ENCODE assay signal across 7 cellular contexts in the genomic region with DNA sequence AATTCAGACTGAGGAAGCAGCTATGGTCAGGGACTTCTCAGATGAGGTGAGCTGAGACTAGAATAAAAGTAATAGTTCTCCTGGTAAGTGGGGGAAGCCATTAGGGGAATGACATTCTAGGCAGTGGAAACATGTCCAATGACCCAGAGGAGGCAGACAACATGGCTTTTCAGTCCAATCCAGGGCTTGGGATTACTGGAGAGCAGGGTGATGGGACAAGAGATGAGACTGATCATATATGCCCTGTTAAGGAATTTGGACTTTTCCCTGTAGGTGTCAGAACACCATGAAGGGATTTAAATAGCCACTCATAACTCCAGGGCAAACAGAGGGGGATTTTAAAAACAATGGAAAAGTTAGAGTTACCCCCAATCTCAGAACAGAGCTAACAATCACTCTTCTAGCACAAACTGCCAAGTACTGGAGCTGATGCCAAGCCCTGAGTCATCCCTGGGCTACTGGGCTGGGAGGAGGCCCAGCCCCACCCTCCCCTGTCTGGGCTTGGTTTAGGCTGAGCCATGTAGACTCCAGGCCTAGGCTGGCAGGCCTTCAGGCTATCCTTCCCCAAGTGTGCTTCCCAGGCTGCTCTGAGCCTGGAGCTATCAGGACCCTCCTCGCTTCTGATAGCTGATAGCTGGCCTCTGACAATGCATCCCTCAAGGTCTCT. TPM values are rescaled to one million over a fixed set of nuclear protein-coding genes. Genes with fewer than 3 reads are reported as not detected.
DNase-seq lines count a peak whose midpoint lies in the region; ATAC-seq and TF ChIP-seq lines count a peak whose summit lies in the region.

No MANE protein-coding gene starts in this region.

- peak overlapping the region; percentile 58 to 75 (median 66) for H3K27ac ChIP-seq in gastrocnemius medialis

- peak; percentile 69 for DNase-seq in HS-27A (ENCODE audit: low read depth)
- DNase-seq in UCSD-AML1 (lab: John Stamatoyannopoulos, UW; ENCODE audit: unreplicated experiment), result peak; percentile 19
- peak; percentile 91 for DNase-seq in cardiac septum (ENCODE audit: low spot score)
- DNase-seq in gastrocnemius medialis, result peak; percentile 66 to 84
- DNase-seq in NCI-H526 (lab: John Stamatoyannopoulos, UW), result no peak

- in situ Hi-C loops in gastrocnemius medialis (cut with MboI; ENCODE audit: low sequenced_read_pairs in 4 of 4), result no loop called here

- H3K9me3 ChIP-seq in gastrocnemius medialis, result no peaks in the 10 kb centered on the region

- no peaks in the 10 kb centered on the region for H3K36me3 ChIP-seq in gastrocnemius medialis

- no peak for TF ChIP-seq POLR2A in gastrocnemius medialis (IDR thresholded peaks at IDR 0.05)

- no peak overlapping the region for H3K4me3 ChIP-seq in gastrocnemius medialis

- ATAC-seq in gastrocnemius medialis (peak; percentile 94 to 99), GM21526 (IDR thresholded peaks at IDR 0.05; ENCODE audit: low FRiP score, unreplicated experiment) (no peak), HG03196 (IDR thresholded peaks at IDR 0.05; ENCODE audit: unreplicated experiment) (no peak)

- intact Hi-C loops in cardiac septum (cut with DNase I), result loop anchor here (1.0 to 2.0 kb wide), 2 partner anchors 8 to 24 kb away; no protein-coding TSS in a partner anchor
- intact Hi-C loops in gastrocnemius medialis (cut with DNase I; ENCODE audit: low total_unique reads), result loop anchor here (1.0 kb wide), 1 partner anchor 23 kb away; a partner anchor contains a TSS

- TF ChIP-seq CTCF in gastrocnemius medialis (IDR thresholded peaks at IDR 0.05 in 4 of 5, conservative IDR thresholded peaks at IDR 0.05 in 1 of 5), result no peak

- H3K4me1 ChIP-seq in gastrocnemius medialis, result peaks cover 4 to 13% of the 10 kb centered on the region in 2 donors

- H3K27me3 ChIP-seq in gastrocnemius medialis, result no peaks in the 10 kb centered on the region

RNA-seq across cellular contexts. Expression of a gene that starts 22.7 kb away (rescaled TPM):
- total RNA-seq in cardiac septum (177 TPM), gastrocnemius medialis (10 to 100 TPM; 39.1 to 69.6 (median 59.6) TPM)

Comparison
In these comparisons a context has a peak if more than half of its experiments do, and no peak if none do; other contexts are left out.
1. DNase-seq: peak in HS-27A (single experiment), UCSD-AML1 (single experiment), cardiac septum (single experiment) and gastrocnemius medialis (2 of 2); none in NCI-H526 (0 of 2).
2. ATAC-seq: peak in gastrocnemius medialis (2 of 2); none in GM21526 (single experiment) and HG03196 (single experiment).